Comparison of ENCODE assay signal across 8 cellular contexts in the genomic region with DNA sequence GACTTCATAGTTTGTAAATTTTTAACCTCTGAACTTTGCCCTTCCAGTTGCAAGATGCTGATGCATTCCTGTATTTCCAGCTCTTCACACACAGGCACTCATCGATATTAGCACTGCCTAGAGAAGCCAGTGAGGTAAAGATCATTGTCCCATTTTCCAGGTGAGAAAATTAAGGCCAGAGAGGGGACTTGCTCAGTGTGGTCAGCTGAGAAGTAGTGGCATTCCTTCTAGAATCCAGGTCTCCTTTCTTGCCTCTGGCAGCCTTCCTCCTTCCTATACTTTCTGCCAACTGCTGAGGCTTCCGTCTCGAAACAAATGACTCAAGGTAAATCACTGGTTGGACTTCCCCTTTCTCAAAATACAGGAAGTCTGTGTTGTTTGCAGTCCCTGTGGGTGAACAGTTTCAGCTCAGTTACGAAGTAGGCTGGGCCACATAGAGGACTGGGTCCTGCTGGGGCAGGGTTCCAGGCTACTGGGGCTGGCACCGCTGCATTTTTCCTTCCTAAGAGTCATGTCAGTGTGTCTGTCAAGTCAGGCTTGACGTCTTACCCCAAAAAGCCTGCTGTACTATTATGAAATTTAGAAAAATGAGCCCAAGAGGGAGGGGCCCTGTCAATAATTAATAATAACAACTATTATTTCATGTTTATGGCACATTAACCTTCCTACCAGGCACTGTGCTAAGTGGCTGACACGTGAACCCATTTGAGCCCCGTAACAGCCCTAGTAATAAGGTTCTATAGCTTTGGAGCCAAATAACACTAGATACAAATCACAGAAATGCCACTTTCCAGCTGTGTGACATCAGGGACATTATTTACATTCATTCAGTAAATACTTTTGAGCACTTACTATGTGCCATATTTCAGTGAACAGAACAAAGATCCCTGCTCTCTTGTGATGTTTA. TPM values are rescaled to one million over a fixed set of nuclear protein-coding genes. Genes with fewer than 3 reads are reported as not detected.
DNase-seq lines count a peak whose midpoint lies in the region; ATAC-seq, FAIRE-seq and TF ChIP-seq lines count a peak whose summit lies in the region.

No MANE protein-coding gene starts in this region.

- ATAC-seq in GM19043 (IDR thresholded peaks at IDR 0.05; ENCODE audit: low read depth, unreplicated experiment) (peak; percentile 93), HG03342 (IDR thresholded peaks at IDR 0.05; ENCODE audit: unreplicated experiment) (peak; percentile 93)

- no peaks in the 10 kb centered on the region for H3K27me3 Mint-ChIP-seq in activated naive CD8-positive, alpha-beta T cell

- TF ChIP-seq RAD21 in SK-N-SH (IDR thresholded peaks at IDR 0.05; ENCODE audit: low read length), result no peak

- no peaks in the 10 kb centered on the region for H3K79me2 ChIP-seq in SK-N-SH (ENCODE audit: insufficient read depth)

- peaks cover 5% of the 10 kb centered on the region for H3F3A ChIP-seq in SK-N-SH (replicated peaks; ENCODE audit: insufficient read depth)

- in situ Hi-C loops in ACHN (cut with HindIII; ENCODE audit: low pct_ligation_motif_present, low pct_unique_long_range_greater_than_20kb, low sequenced_read_pairs), result no loop called here

- peak; percentile 56 for FAIRE-seq in islet of Langerhans (lab: Jason Lieb, UNC)

- no peaks in the 10 kb centered on the region for H3K36me3 ChIP-seq in SK-N-SH (replicated peaks in 1 of 2; ENCODE audit: control insufficient read depth in 1 of 2, insufficient read depth in 2 of 2, low read length in 1 of 2)

- H3K4me1 ChIP-seq in SK-N-SH (ENCODE audit: control insufficient read depth in 1 of 2, insufficient read depth in 2 of 2, low read depth in 1 of 2, low read length in 1 of 2), result peaks cover 18 to 20% of the 10 kb centered on the region in 2 experiments

- WGBS in SK-N-SH (ENCODE audit: low lambda C conversion rate), result 32% methylated on average over 7 of the region's 8 CpGs

- peak overlapping the region; percentile 58; the same call in 1 of the 2 replicates for H3K9ac ChIP-seq in SK-N-SH

- H3K27me3 ChIP-seq in SK-N-SH (ENCODE audit: insufficient read depth), result no peaks in the 10 kb centered on the region

- no peak overlapping the region for H3K4me3 ChIP-seq in SK-N-SH (ENCODE audit: low read depth in 2 of 2, low read length in 1 of 2)

- no peaks in the 10 kb centered on the region for H3K9me2 ChIP-seq in SK-N-SH

- CTCF ChIA-PET in SK-N-SH (lab: Yijun Ruan, JAX), result interaction anchor here (0.6 to 1.0 kb wide), 2 partner anchors 23 to 105 kb away, joined by 3 read pairs; no protein-coding TSS in a partner anchor

- H3K9me3 Mint-ChIP-seq in activated naive CD8-positive, alpha-beta T cell (ENCODE audit: low read depth), result no peaks in the 10 kb centered on the region

- no peaks in the 10 kb centered on the region for H4K20me1 ChIP-seq in SK-N-SH (ENCODE audit: insufficient read depth)

- H3K9me3 ChIP-seq in SK-N-SH, result no peaks in the 10 kb centered on the region

- TF ChIP-seq EP300 in SK-N-SH (IDR thresholded peaks at IDR 0.05; ENCODE audit: borderline replicate concordance in 1 of 2, low read depth in 1 of 2, low read length in 1 of 2), result peak in 1 of 2 experiments; percentile 25; a peak in 1 of 4 replicates

- H3K27ac Mint-ChIP-seq in activated naive CD8-positive, alpha-beta T cell, result peak overlapping the region; percentile 91

- peak overlapping the region; percentile 78 for H3K4me3 Mint-ChIP-seq in activated naive CD8-positive, alpha-beta T cell

- peak overlapping the region; percentile 30; the same call in 1 of the 2 replicates for H3K4me2 ChIP-seq in SK-N-SH

- TF ChIP-seq CTCF in SK-N-SH (IDR thresholded peaks at IDR 0.05), result no peak

- H2AFZ ChIP-seq in SK-N-SH (ENCODE audit: low read depth), result peak overlapping the region; percentile 70

- H3K27ac ChIP-seq in SK-N-SH (ENCODE audit: low read depth in 2 of 2, low read length in 1 of 2), result peak overlapping the region; percentile 30 to 83; a peak in 3 of 4 replicates

- POLR2A ChIA-PET in SK-N-SH (lab: Yijun Ruan, JAX), result no interaction called here

- no peaks in the 10 kb centered on the region for H3K36me3 Mint-ChIP-seq in activated naive CD8-positive, alpha-beta T cell

- peaks cover 31% of the 10 kb centered on the region for H3K4me1 Mint-ChIP-seq in activated naive CD8-positive, alpha-beta T cell (ENCODE audit: low read depth)

- DNase-seq in ACHN (peak; percentile 83), SK-N-SH (no peak), epidermal melanocyte (ENCODE audit: insufficient read length, low spot score) (no peak)
- peak; percentile 42 to 70 for DNase-seq in stimulated activated CD4-positive, alpha-beta T cell treated with anti-CD3 and anti-CD28 coated beads, Interleukin-4, amount 100 ng/mL, for 4 hours

TF ChIP-seq in SK-N-SH, 30 proteins besides CTCF, POLR2A, EP300 and RAD21:
- TF ChIP-seq REST (IDR thresholded peaks at IDR 0.05; ENCODE audit: low read depth, low read length), result 0 out of 2 replicates have a peak, but pooled peaks have one; percentile 6
- peak; percentile 40 for TF ChIP-seq GABPA (IDR thresholded peaks at IDR 0.05; ENCODE audit: low read depth)
- peak; percentile 49; the same call in 1 of the 2 replicates for TF ChIP-seq TCF12 (IDR thresholded peaks at IDR 0.05)
- TF ChIP-seq FOXM1 (IDR thresholded peaks at IDR 0.05; ENCODE audit: low read depth), result no peak
- no peak; the same call in 1 of the 2 replicates for TF ChIP-seq JUND (IDR thresholded peaks at IDR 0.05)
- TF ChIP-seq CHD2 (IDR thresholded peaks at IDR 0.05; ENCODE audit: low read length, partially characterized antibody), result no peak
- peak; percentile 85 for TF ChIP-seq ELF1 (IDR thresholded peaks at IDR 0.05)
- no peak for TF ChIP-seq TEAD4 (IDR thresholded peaks at IDR 0.05; ENCODE audit: borderline replicate concordance, insufficient read depth)
- peak; percentile 80 for TF ChIP-seq NFIC (IDR thresholded peaks at IDR 0.05; ENCODE audit: borderline replicate concordance)
- peak; percentile 35; the same call in 1 of the 2 replicates for TF ChIP-seq FOSL2 (IDR thresholded peaks at IDR 0.05; ENCODE audit: borderline replicate concordance, low read depth)
- TF ChIP-seq POLR2AphosphoS5 (IDR thresholded peaks at IDR 0.05; ENCODE audit: low read depth, low read length), result peak; percentile 53; the same call in 1 of the 2 replicates
- peak; percentile 48 for TF ChIP-seq MAX (IDR thresholded peaks at IDR 0.05; ENCODE audit: low read depth)
- peak; percentile 76 for TF ChIP-seq RFX5 (IDR thresholded peaks at IDR 0.05; ENCODE audit: low read length)
- no peak for TF ChIP-seq RCOR1 (IDR thresholded peaks at IDR 0.05; ENCODE audit: low read length)
- TF ChIP-seq, protein P1, sequence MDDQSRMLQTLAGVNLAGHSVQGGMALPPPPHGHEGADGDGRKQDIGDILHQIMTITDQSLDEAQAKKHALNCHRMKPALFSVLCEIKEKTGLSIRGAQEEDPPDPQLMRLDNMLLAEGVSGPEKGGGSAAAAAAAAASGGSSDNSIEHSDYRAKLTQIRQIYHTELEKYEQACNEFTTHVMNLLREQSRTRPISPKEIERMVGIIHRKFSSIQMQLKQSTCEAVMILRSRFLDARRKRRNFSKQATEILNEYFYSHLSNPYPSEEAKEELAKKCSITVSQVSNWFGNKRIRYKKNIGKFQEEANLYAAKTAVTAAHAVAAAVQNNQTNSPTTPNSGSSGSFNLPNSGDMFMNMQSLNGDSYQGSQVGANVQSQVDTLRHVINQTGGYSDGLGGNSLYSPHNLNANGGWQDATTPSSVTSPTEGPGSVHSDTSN (IDR thresholded peaks at IDR 0.05), result peak; percentile 29
- TF ChIP-seq FOXJ3 (CRISPR knock-in tag; IDR thresholded peaks at IDR 0.05), result no peak
- TF ChIP-seq YY1 (IDR thresholded peaks at IDR 0.05; ENCODE audit: low read depth), result no peak

RNA-seq across cellular contexts. Expression of gene RNF19B, which starts 16.6 kb away (rescaled TPM):
- 20.1 and 22.6 TPM in 2 replicates for polyA plus RNA-seq in SK-N-SH (2012; rRNA removed)
- polyA plus RNA-seq in SK-N-SH (2012; cell fraction: cytosol; rRNA removed), result 17.7 and 18.3 TPM in 2 replicates
- 16.7 and 22.2 TPM in 2 replicates for polyA plus RNA-seq in SK-N-SH (2012; cell fraction: nucleus; rRNA removed)

RNA-seq across cellular contexts. Expression of gene AK2, which starts 55.4 kb away (rescaled TPM):
- polyA plus RNA-seq in SK-N-SH (2012; rRNA removed), result 191 and 212 TPM in 2 replicates
- polyA plus RNA-seq in SK-N-SH (2012; cell fraction: cytosol; rRNA removed), result 187 and 197 TPM in 2 replicates
- 219 and 258 TPM in 2 replicates for polyA plus RNA-seq in SK-N-SH (2012; cell fraction: nucleus; rRNA removed)

Comparison
In these comparisons a context has a peak if more than half of its experiments do, and no peak if none do; other contexts are left out.
1. DNase-seq: peak in ACHN (single experiment) and stimulated activated CD4-positive, alpha-beta T cell treated with anti-CD3 and anti-CD28 coated beads, Interleukin-4, amount 100 ng/mL, for 4 hours (2 of 2); none in SK-N-SH (single experiment) and epidermal melanocyte (single experiment).